8 cellular contexts compared by ENCODE assay signal in genomic region chr16:1772908-1773702, GRCh38. TPM values are rescaled to one million over a fixed set of nuclear protein-coding genes. Genes with fewer than 3 reads are reported as not detected.
DNase-seq lines count a peak whose midpoint lies in the region; ATAC-seq, FAIRE-seq and TF ChIP-seq lines count a peak whose summit lies in the region.

Gene MRPS34 (minus strand): TSS chr16:1773134. CDS start chr16:1773119, 15 bp downstream.

- H3K4me3 Mint-ChIP-seq in central memory CD8-positive, alpha-beta T cell: peak within 1 kb of the TSS; percentile 99

- H3K4me1 ChIP-seq in kidney (ENCODE audit: control insufficient read depth in 1 of 2, insufficient read depth in 1 of 2, low read depth in 1 of 2, low read length in 2 of 2): peaks cover 6 to 24% of the 10 kb centered on the region in 2 donors

- H3K36me3 Mint-ChIP-seq in central memory CD8-positive, alpha-beta T cell (ENCODE audit: insufficient read depth): peaks cover 28% of the 10 kb centered on the region

- peaks cover 14% of the 10 kb centered on the region for H3K4me1 Mint-ChIP-seq in central memory CD8-positive, alpha-beta T cell

- ATAC-seq in HG03039 (IDR thresholded peaks at IDR 0.05; ENCODE audit: unreplicated experiment) (peak; percentile 35), GM21529 (IDR thresholded peaks at IDR 0.05; ENCODE audit: unreplicated experiment) (no peak)
- peak; percentile 45 for ATAC-seq in central memory CD8-positive, alpha-beta T cell (replicated peaks; ENCODE audit: extremely low read depth, poor library complexity, severe bottlenecking)

- intact Hi-C loops in kidney (cut with DNase I): no loop called here

- in situ Hi-C loops in GM13976 (cut with MboI; ENCODE audit: low sequenced_read_pairs, unreplicated experiment): no loop called here

- peak within 1 kb of the TSS; percentile 55 for H3K9ac ChIP-seq in kidney (ENCODE audit: low read length in 2 of 2)

- peak within 1 kb of the TSS; percentile 94 for H3K27ac Mint-ChIP-seq in central memory CD8-positive, alpha-beta T cell (ENCODE audit: low read depth)

- H3K9me3 ChIP-seq in kidney (ENCODE audit: control insufficient read depth in 1 of 2, low read length in 2 of 2): no peaks in the 10 kb centered on the region

- peak within 1 kb of the TSS; percentile 76 to 81 for H3K4me3 ChIP-seq in kidney (ENCODE audit: low read length in 2 of 2)

- H3K9me3 Mint-ChIP-seq in central memory CD8-positive, alpha-beta T cell: no peaks in the 10 kb centered on the region

- H3K36me3 ChIP-seq in kidney (ENCODE audit: control insufficient read depth in 1 of 2, insufficient read depth in 2 of 2, low read length in 2 of 2): peaks cover 4% of the 10 kb centered on the region in 2 donors

- peak within 1 kb of the TSS; percentile 85 for H3K27ac ChIP-seq in kidney (ENCODE audit: low read depth in 2 of 2, low read length in 2 of 2)

- TF ChIP-seq CTCF in GM13976 (IDR thresholded peaks at IDR 0.05; ENCODE audit: borderline replicate concordance, control extremely low read depth, extremely low read depth, insufficient read depth, missing control alignments): peak; percentile 90
- peak; percentile 69 for TF ChIP-seq CTCF in kidney (IDR thresholded peaks at IDR 0.05; ENCODE audit: borderline replicate concordance, extremely low read depth, insufficient read depth)

- no peaks in the 10 kb centered on the region for H3K27me3 Mint-ChIP-seq in central memory CD8-positive, alpha-beta T cell

- FAIRE-seq in kidney (lab: Jason Lieb, UNC): no peak

- DNase-seq in GM13976 (ENCODE audit: low spot score) (peak; percentile 89), NCI-H2227 (lab: John Stamatoyannopoulos, UW; ENCODE audit: unreplicated experiment) (peak; percentile 94), kidney (peak; percentile 95)
- DNase-seq in activated CD4-positive, CD25-positive, alpha-beta regulatory T cell treated with anti-CD3 and anti-CD28 coated beads, Interleukin-2, amount 50 U/mL, for 16 hours (ENCODE audit: low read depth, low spot score): peak; percentile 67
- DNase-seq in central memory CD8-positive, alpha-beta T cell (ENCODE audit: low spot score in 2 of 2): peak; percentile 55 to 61
- peak; percentile 55 to 68 for DNase-seq in stimulated activated CD4-positive, alpha-beta T cell treated with anti-CD3 and anti-CD28 coated beads, Interleukin-15, amount 100 ng/mL, for 1 hour (ENCODE audit: low read depth in 1 of 2, low spot score in 1 of 2)

RNA-seq across cellular contexts. Expression of gene MRPS34, which starts in this region (rescaled TPM):
- total RNA-seq in kidney: 61.7 TPM
- 187 TPM for polyA plus RNA-seq in kidney (ENCODE audit: insufficient read depth, low read depth, low replicate concordance)
